ENCODE assay signal across 15 cellular contexts in genomic region chr19:40742477-40742876, GRCh38. TPM values are rescaled to one million over a fixed set of nuclear protein-coding genes. Genes with fewer than 3 reads are reported as not detected.
DNase-seq lines count a peak whose midpoint lies in the region; ATAC-seq and TF ChIP-seq lines count a peak whose summit lies in the region.
"Had no signal": no experiment of that assay in that cellular context is flagged by ENCODE, and none has a peak within 500 bp of the region (broad histone marks: within the 10 kb centered on the region; RNA-seq: fewer than 3 reads in every experiment).

No MANE protein-coding gene starts in this region.

- H3K4me3 ChIP-seq in OCI-LY1 (ENCODE audit: low read depth, low read length, poor library complexity, severe bottlenecking) = no peak overlapping the region
- H3K4me3 ChIP-seq: MG63, PC-9 had no signal

- no peaks in the 10 kb centered on the region for H3K27me3 Mint-ChIP-seq in stimulated activated memory B cell treated with anti-CD40 and anti-IgM and Interleukin-4, amounts not matched to agents 10 μg/mL and 1 μg/mL and 100 μg/mL, for 72 hours
- H3K27me3 Mint-ChIP-seq in activated T-helper 1 cell treated with anti-CD3 and anti-CD28 coated beads, Interleukin-12 subunit alpha, Interleukin-12 subunit beta, Interleukin-2, Interleukin-4 antibody, amounts not matched to agents 30 ng/mL and 10 ng/mL and 1 ng/mL, durations not matched to agents 14 hours and 24 hours and 36 hours (ENCODE audit: insufficient read depth) = no peaks in the 10 kb centered on the region
- H3K27me3 Mint-ChIP-seq: CD4-positive, alpha-beta memory T cell had no signal

- no peak overlapping the region for H3K27ac Mint-ChIP-seq in stimulated activated memory B cell treated with anti-CD40 and anti-IgM and Interleukin-4, amounts not matched to agents 10 μg/mL and 1 μg/mL and 100 μg/mL, for 72 hours
- no peak overlapping the region for H3K27ac Mint-ChIP-seq in activated T-helper 1 cell treated with anti-CD3 and anti-CD28 coated beads, Interleukin-12 subunit alpha, Interleukin-12 subunit beta, Interleukin-2, Interleukin-4 antibody, amounts not matched to agents 30 ng/mL and 10 ng/mL and 1 ng/mL, durations not matched to agents 14 hours and 24 hours and 36 hours

- no peaks in the 10 kb centered on the region for H3K9me2 ChIP-seq in OCI-LY1 (ENCODE audit: low read depth, low read length)

- H3K36me3 ChIP-seq in OCI-LY1 (ENCODE audit: insufficient read depth, low read length) = no peaks in the 10 kb centered on the region
- H3K36me3 ChIP-seq: BE2C had no signal

- no peaks in the 10 kb centered on the region for H3K4me1 Mint-ChIP-seq in stimulated activated memory B cell treated with anti-CD40 and anti-IgM and Interleukin-4, amounts not matched to agents 10 μg/mL and 1 μg/mL and 100 μg/mL, for 72 hours
- H3K4me1 Mint-ChIP-seq in activated T-helper 1 cell treated with anti-CD3 and anti-CD28 coated beads, Interleukin-12 subunit alpha, Interleukin-12 subunit beta, Interleukin-2, Interleukin-4 antibody, amounts not matched to agents 30 ng/mL and 10 ng/mL and 1 ng/mL, durations not matched to agents 14 hours and 24 hours and 36 hours (ENCODE audit: low read depth) = peaks cover 10% of the 10 kb centered on the region
- H3K4me1 Mint-ChIP-seq: CD4-positive, alpha-beta memory T cell had no signal

- H3K9me3 Mint-ChIP-seq in stimulated activated memory B cell treated with anti-CD40 and anti-IgM and Interleukin-4, amounts not matched to agents 10 μg/mL and 1 μg/mL and 100 μg/mL, for 72 hours = no peaks in the 10 kb centered on the region
- no peaks in the 10 kb centered on the region for H3K9me3 Mint-ChIP-seq in activated T-helper 1 cell treated with anti-CD3 and anti-CD28 coated beads, Interleukin-12 subunit alpha, Interleukin-12 subunit beta, Interleukin-2, Interleukin-4 antibody, amounts not matched to agents 30 ng/mL and 10 ng/mL and 1 ng/mL, durations not matched to agents 14 hours and 24 hours and 36 hours
- H3K9me3 Mint-ChIP-seq: CD4-positive, alpha-beta memory T cell had no signal

- no peak overlapping the region for H3K27ac ChIP-seq in OCI-LY1 (ENCODE audit: low read depth, low read length, poor library complexity, severe bottlenecking)
- H3K27ac ChIP-seq: PC-9 had no signal

- no peaks in the 10 kb centered on the region for H4K20me1 ChIP-seq in OCI-LY1 (ENCODE audit: insufficient read depth, low read length)

- H3K79me2 ChIP-seq in OCI-LY1 (ENCODE audit: insufficient read depth, low read length) = no peaks in the 10 kb centered on the region

- H3F3A ChIP-seq in OCI-LY1 (ENCODE audit: insufficient read depth, low read length) = no peaks in the 10 kb centered on the region

- H3K9me3 ChIP-seq in OCI-LY1 (ENCODE audit: low read length) = no peaks in the 10 kb centered on the region
- H3K9me3 ChIP-seq: BE2C, MG63 had no signal

- H3K9ac ChIP-seq in OCI-LY1 (ENCODE audit: low read length) = no peak overlapping the region

- H3K4me3 Mint-ChIP-seq in stimulated activated memory B cell treated with anti-CD40 and anti-IgM and Interleukin-4, amounts not matched to agents 10 μg/mL and 1 μg/mL and 100 μg/mL, for 72 hours = no peak overlapping the region
- no peak overlapping the region for H3K4me3 Mint-ChIP-seq in activated T-helper 1 cell treated with anti-CD3 and anti-CD28 coated beads, Interleukin-12 subunit alpha, Interleukin-12 subunit beta, Interleukin-2, Interleukin-4 antibody, amounts not matched to agents 30 ng/mL and 10 ng/mL and 1 ng/mL, durations not matched to agents 14 hours and 24 hours and 36 hours
- H3K4me3 Mint-ChIP-seq: CD4-positive, alpha-beta memory T cell had no signal

- ATAC-seq in left lobe of liver (peak; percentile 89), HG03439 (IDR thresholded peaks at IDR 0.05; ENCODE audit: unreplicated experiment) (no peak)
- peak; percentile 18 for ATAC-seq in stimulated activated memory B cell treated with anti-CD40 and anti-IgM and Interleukin-4, amounts not matched to agents 10 μg/mL and 1 μg/mL and 100 μg/mL, for 72 hours

- TF ChIP-seq CTCF in OCI-LY1 (IDR thresholded peaks at IDR 0.05; ENCODE audit: low read length) = 0 out of 2 replicates have a peak, but pooled peaks have one; percentile 3

- intact Hi-C loops in activated T-helper 1 cell treated with anti-CD3 and anti-CD28 coated beads, Interleukin-12 subunit alpha, Interleukin-12 subunit beta, Interleukin-2, Interleukin-4 antibody, amounts not matched to agents 30 ng/mL and 10 ng/mL and 1 ng/mL, durations not matched to agents 14 hours and 24 hours and 36 hours (cut with micrococcal nuclease) = no loop called here

- H2AFZ ChIP-seq in OCI-LY1 (ENCODE audit: low read length) = no peak overlapping the region
- H2AFZ ChIP-seq: PC-9 had no signal

- no peaks in the 10 kb centered on the region for H3K27me3 ChIP-seq in OCI-LY1 (ENCODE audit: insufficient read depth, low read length)
- H3K27me3 ChIP-seq: BE2C, MG63 had no signal

- DNase-seq in G401 (ENCODE audit: low spot score) (peak; percentile 40), left lobe of liver (ENCODE audit: low spot score) (peak; percentile 78), amniotic stem cell (lab: John Stamatoyannopoulos, UW) (no peak)
- no peak for DNase-seq in activated T-helper 1 cell treated with anti-CD3 and anti-CD28 coated beads, Interleukin-12 subunit alpha, Interleukin-12 subunit beta, Interleukin-2, Interleukin-4 antibody, amounts not matched to agents 30 ng/mL and 10 ng/mL and 1 ng/mL, durations not matched to agents 14 hours and 24 hours and 36 hours (ENCODE audit: low spot score)
- DNase-seq: BE2C, GOT3, MG63, NCI-H1105, NCI-H187, NCI-H69, PC-9 had no signal

- H3K4me2 ChIP-seq in OCI-LY1 (ENCODE audit: low read length) = no peak overlapping the region
- H3K4me2 ChIP-seq: PC-9 had no signal

- H3K36me3 Mint-ChIP-seq in stimulated activated memory B cell treated with anti-CD40 and anti-IgM and Interleukin-4, amounts not matched to agents 10 μg/mL and 1 μg/mL and 100 μg/mL, for 72 hours = peaks cover 15% of the 10 kb centered on the region
- peaks cover 12% of the 10 kb centered on the region for H3K36me3 Mint-ChIP-seq in activated T-helper 1 cell treated with anti-CD3 and anti-CD28 coated beads, Interleukin-12 subunit alpha, Interleukin-12 subunit beta, Interleukin-2, Interleukin-4 antibody, amounts not matched to agents 30 ng/mL and 10 ng/mL and 1 ng/mL, durations not matched to agents 14 hours and 24 hours and 36 hours (ENCODE audit: low read depth)

- in situ Hi-C loops in G401 (cut with HindIII; ENCODE audit: low sequenced_read_pairs) = no loop called here

- H3K4me1 ChIP-seq in OCI-LY1 (ENCODE audit: insufficient read depth, low read length, severe bottlenecking) = no peaks in the 10 kb centered on the region
- H3K4me1 ChIP-seq: BE2C had no signal

RNA-seq across cellular contexts. Expression of gene ACTMAP, which starts 7.8 kb away (rescaled TPM):
- total RNA-seq in G401 (2014; rRNA removed; shearing (Covaris generic)) = 3.3 and 6.8 TPM in 2 replicates
- 8.9 TPM for total RNA-seq in left lobe of liver
- 9.5 and 10.0 TPM in 2 replicates for total RNA-seq in activated T-helper 1 cell treated with anti-CD3 and anti-CD28 coated beads, Interleukin-12 subunit alpha, Interleukin-12 subunit beta, Interleukin-2, Interleukin-4 antibody, amounts not matched to agents 30 ng/mL and 10 ng/mL and 1 ng/mL, durations not matched to agents 14 hours and 24 hours and 36 hours

RNA-seq across cellular contexts. Expression of gene SNRPA, which starts 8.5 kb away (rescaled TPM):
- total RNA-seq in G401 (2014; rRNA removed; shearing (Covaris generic)) = 134 and 162 TPM in 2 replicates
- 23.6 TPM for total RNA-seq in left lobe of liver
- 243 and 245 TPM in 2 replicates for total RNA-seq in activated T-helper 1 cell treated with anti-CD3 and anti-CD28 coated beads, Interleukin-12 subunit alpha, Interleukin-12 subunit beta, Interleukin-2, Interleukin-4 antibody, amounts not matched to agents 30 ng/mL and 10 ng/mL and 1 ng/mL, durations not matched to agents 14 hours and 24 hours and 36 hours

RNA-seq across cellular contexts. Expression of gene ITPKC, which starts 25.6 kb away (rescaled TPM):
- 14.3 and 24.4 TPM in 2 replicates for total RNA-seq in G401 (2014; rRNA removed; shearing (Covaris generic))
- 7.0 TPM for total RNA-seq in left lobe of liver
- 8.7 and 9.9 TPM in 2 replicates for total RNA-seq in activated T-helper 1 cell treated with anti-CD3 and anti-CD28 coated beads, Interleukin-12 subunit alpha, Interleukin-12 subunit beta, Interleukin-2, Interleukin-4 antibody, amounts not matched to agents 30 ng/mL and 10 ng/mL and 1 ng/mL, durations not matched to agents 14 hours and 24 hours and 36 hours

RNA-seq across cellular contexts. Expression of gene COQ8B, which starts 25.8 kb away (rescaled TPM):
- total RNA-seq in G401 (2014; rRNA removed; shearing (Covaris generic)) = 58.6 and 59.5 TPM in 2 replicates
- 43.5 TPM for total RNA-seq in left lobe of liver
- 38.4 and 41.6 TPM in 2 replicates for total RNA-seq in activated T-helper 1 cell treated with anti-CD3 and anti-CD28 coated beads, Interleukin-12 subunit alpha, Interleukin-12 subunit beta, Interleukin-2, Interleukin-4 antibody, amounts not matched to agents 30 ng/mL and 10 ng/mL and 1 ng/mL, durations not matched to agents 14 hours and 24 hours and 36 hours

RNA-seq across cellular contexts. Expression of gene MIA, which starts 32.8 kb away (rescaled TPM):
- total RNA-seq in G401 (2014; rRNA removed; shearing (Covaris generic)) = 3.8 TPM in 1 of 2 replicates, not detected in the other
- 0.43 TPM for total RNA-seq in left lobe of liver
- total RNA-seq in activated T-helper 1 cell treated with anti-CD3 and anti-CD28 coated beads, Interleukin-12 subunit alpha, Interleukin-12 subunit beta, Interleukin-2, Interleukin-4 antibody, amounts not matched to agents 30 ng/mL and 10 ng/mL and 1 ng/mL, durations not matched to agents 14 hours and 24 hours and 36 hours = 0.91 TPM in 1 of 2 replicates, not detected in the other

Comparison
In these comparisons a context has a peak if more than half of its experiments do, and no peak if none do; other contexts are left out.
1. DNase-seq: peak in G401 (single experiment) and left lobe of liver (single experiment); none in amniotic stem cell (single experiment) and activated T-helper 1 cell treated with anti-CD3 and anti-CD28 coated beads, Interleukin-12 subunit alpha, Interleukin-12 subunit beta, Interleukin-2, Interleukin-4 antibody, amounts not matched to agents 30 ng/mL and 10 ng/mL and 1 ng/mL, durations not matched to agents 14 hours and 24 hours and 36 hours (single experiment).